In genomic region chr1:30052178-30052577, GRCh38 we compare ENCODE assay signal across 21 cellular contexts.
DNase-seq lines count a peak whose midpoint lies in the region; ATAC-seq, FAIRE-seq and TF ChIP-seq lines count a peak whose summit lies in the region.
"Had no signal": no experiment of that assay in that cellular context is flagged by ENCODE, and none has a peak within 500 bp of the region (broad histone marks: within the 10 kb centered on the region; RNA-seq: fewer than 3 reads in every experiment).

No MANE protein-coding gene starts in this region.

- H2BK20ac ChIP-seq in H9 (ENCODE audit: low read depth, low read length, poor library complexity, severe bottlenecking): no peak overlapping the region

- no peak for TF ChIP-seq POLR2A in K562 (conservative IDR thresholded peaks at IDR 0.05)
- TF ChIP-seq POLR2A in GM12891 (IDR thresholded peaks at IDR 0.05; ENCODE audit: low read depth, low read length): no peak

- no peaks in the 10 kb centered on the region for H3K9me1 ChIP-seq in K562 (ENCODE audit: control insufficient read depth, insufficient read depth, low read length)

- H4K8ac ChIP-seq in H9 (replicated peaks; ENCODE audit: insufficient read length, low read depth, low read length): no peak overlapping the region

- H3K4ac ChIP-seq in H9 (ENCODE audit: low read depth, low read length): no peak overlapping the region

- H3K36me3 ChIP-seq in K562 (ENCODE audit: control insufficient read depth, insufficient read depth, low read length): no peaks in the 10 kb centered on the region

- CTCF ChIA-PET in K562 (lab: Yijun Ruan, JAX; ENCODE audit: low intra/inter-chr PET ratio): interaction anchor here (0.6 to 1.8 kb wide), 2 partner anchors 60 to 180 kb away, joined by 3 to 13 read pairs; no protein-coding TSS in a partner anchor

- H3K4me1 Mint-ChIP-seq in H9: peaks cover 27 to 33% of the 10 kb centered on the region in 2 experiments
- H3K4me1 Mint-ChIP-seq in T-helper 17 cell: peaks cover 7% of the 10 kb centered on the region
- H3K4me1 Mint-ChIP-seq: CD4-positive, alpha-beta memory T cell; IgD-negative memory B cell had no signal

- WGBS in H9 (ENCODE audit: extremely low coverage, insufficient read length, low lambda C conversion rate): no CpG with 5 or more reads among the region's 4 CpGs
- WGBS in K562 (ENCODE audit: insufficient coverage, low coverage, missing lambda C conversion rate): 0% methylated on average over 4 of the region's 4 CpGs

- H3K79me2 ChIP-seq in H9 (ENCODE audit: insufficient read depth, low read length) (no peaks in the 10 kb centered on the region), K562 (ENCODE audit: control insufficient read depth, insufficient read depth, low read length) (no peaks in the 10 kb centered on the region)

- intact Hi-C loops in K562 (cut with micrococcal nuclease): no loop called here

- H3K27me3 ChIP-seq in H9 (ENCODE audit: insufficient read depth, low read length) (no peaks in the 10 kb centered on the region), K562 (ENCODE audit: control insufficient read depth in 2 of 2, insufficient read depth in 2 of 2, low read length in 2 of 2) (peaks cover 0 to 14% of the 10 kb centered on the region in 2 experiments; a peak in 2 of 5 replicates)

- H3K9ac ChIP-seq in H9 (ENCODE audit: extremely low read depth, insufficient read length, low read length) (no peak overlapping the region), K562 (ENCODE audit: insufficient read depth in 1 of 2, low read depth in 2 of 2, low read length in 2 of 2) (no peak overlapping the region)

- ATAC-seq in K562: peak; percentile 53; the same call in 2 of the 3 replicates
- no peak for ATAC-seq in T-helper 17 cell
- ATAC-seq in GM19351 (IDR thresholded peaks at IDR 0.05; ENCODE audit: unreplicated experiment): no peak
- ATAC-seq: A549, GM23338 had no signal

- BruUV-seq in K562 (replicated peaks; lab: Mats Ljungman, UMichigan): no TSS peak

- no peak overlapping the region for H2BK120ac ChIP-seq in H9 (ENCODE audit: low read depth, low read length, poor library complexity, severe bottlenecking)

- H2BK15ac ChIP-seq in H9 (ENCODE audit: low read depth, low read length): no peak overlapping the region

- no peak overlapping the region for H2BK5ac ChIP-seq in H9 (ENCODE audit: insufficient read length, low read length)

- H3T11ph ChIP-seq in H9 (ENCODE audit: low read length): no peak overlapping the region

- H3K23me2 ChIP-seq in H9 (ENCODE audit: insufficient read length, low read depth, low read length, poor library complexity, severe bottlenecking): no peaks in the 10 kb centered on the region

- H3K4me1 ChIP-seq in H9 (ENCODE audit: insufficient read depth, low read length) (peaks cover 5% of the 10 kb centered on the region; the same call in 1 of the 2 replicates), K562 (replicated peaks in 1 of 2; ENCODE audit: control insufficient read depth in 2 of 2, insufficient read depth in 2 of 2, low read length in 2 of 2) (no peaks in the 10 kb centered on the region)
- H3K4me1 ChIP-seq: A549 had no signal

- H3K4me3 ChIP-seq in K562: no peak overlapping the region
- H3K4me3 ChIP-seq: A549, GM23338, PC-9 had no signal

- no peak overlapping the region for H4K5ac ChIP-seq in H9 (ENCODE audit: insufficient read length, low read depth, low read length)

- H3K36me3 Mint-ChIP-seq in H9 (ENCODE audit: insufficient read depth in 1 of 3, low read depth in 3 of 3): no peaks in the 10 kb centered on the region
- H3K36me3 Mint-ChIP-seq in T-helper 17 cell (ENCODE audit: low read depth): no peaks in the 10 kb centered on the region
- H3K36me3 Mint-ChIP-seq: CD4-positive, alpha-beta memory T cell; IgD-negative memory B cell had no signal

- POLR2A ChIA-PET in K562 (lab: Yijun Ruan, JAX): no interaction called here

- no peak overlapping the region for H3K56ac ChIP-seq in H9 (ENCODE audit: insufficient read length, low read depth, low read length)

- H2AFZ ChIP-seq in H9 (ENCODE audit: low read length) (no peak overlapping the region), K562 (ENCODE audit: low read depth, low read length) (no peak overlapping the region)
- H2AFZ ChIP-seq: GM23338, PC-9 had no signal

- peak in 1 of 2 experiments; percentile 37; a peak in 2 of 4 replicates for TF ChIP-seq RAD21 in K562 (CRISPR knock-in tag; conservative IDR thresholded peaks at IDR 0.05 in 1 of 2, IDR thresholded peaks at IDR 0.05 in 1 of 2)

- no peak for TF ChIP-seq EP300 in K562 (IDR thresholded peaks at IDR 0.05; ENCODE audit: low read length)

- no peak overlapping the region for H3K23ac ChIP-seq in H9 (ENCODE audit: insufficient read length, low read depth, low read length)

- in situ Hi-C loops in K562 (cut with MboI): no loop called here

- H4K20me1 ChIP-seq in H9 (ENCODE audit: control insufficient read depth, insufficient read depth, insufficient read length) (no peaks in the 10 kb centered on the region), K562 (replicated peaks; ENCODE audit: control insufficient read depth, insufficient read depth, low read length) (0 out of 2 replicates have a peak, but pooled peaks cover 3% of the 10 kb centered on the region)

- H3K9me3 Mint-ChIP-seq in H9: no peaks in the 10 kb centered on the region
- H3K9me3 Mint-ChIP-seq: GM23338, HFFc6 had no signal

- TF ChIP-seq CTCF in H9 (conservative IDR thresholded peaks at IDR 0.05): peak; percentile 25; the same call in 1 of the 3 replicates
- TF ChIP-seq CTCF in K562 (IDR thresholded peaks at IDR 0.05 in 2 of 3, conservative IDR thresholded peaks at IDR 0.05 in 1 of 3; ENCODE audit: insufficient read depth in 2 of 3, low read depth in 1 of 3, low read length in 3 of 3): peak; percentile 14 to 41 (median 36); a peak in 3 of 6 replicates

- no peak overlapping the region for H3K18ac ChIP-seq in H9 (ENCODE audit: insufficient read length, low read depth, low read length)

- H3K4me2 ChIP-seq in H9 (ENCODE audit: insufficient read depth, insufficient read length, low read length) (no peak overlapping the region), K562 (ENCODE audit: insufficient read depth, low read length) (no peak overlapping the region)
- H3K4me2 ChIP-seq: A549, GM23338, PC-9 had no signal

- DNase-seq in H9 (no peak), HT-29 (ENCODE audit: low spot score) (peak; percentile 7), K562 (ENCODE audit: extremely low read depth in 1 of 4, low spot score in 3 of 4) (peak in 1 of 4 experiments; percentile 11), iPS-NIHi7 (ENCODE audit: extremely low spot score) (peak; percentile 37), T-helper 17 cell (no peak), GM12891 (ENCODE audit: insufficient read length, low spot score) (no peak)
- DNase-seq: CD4-positive, alpha-beta memory T cell; GF-D8; HFFc6; NCI-H1092 treated with DMSO at 0.1 percent for 48 hours; NCI-H146; NCI-H2081; NCI-H774; PC-9; SIG-M5 had no signal

- FAIRE-seq in K562 (lab: Jason Lieb, UNC) (no peak), GM12891 (lab: Jason Lieb, UNC) (no peak)
- FAIRE-seq: A549, HTR-8/SVneo had no signal

- H3K14ac ChIP-seq in H9 (ENCODE audit: insufficient read depth, low read length): no peak overlapping the region

- no peaks in the 10 kb centered on the region for H3K79me1 ChIP-seq in H9 (ENCODE audit: insufficient read depth, low read depth, low read length, poor library complexity, severe bottlenecking)

- H3K4me3 Mint-ChIP-seq in H9 (no peak overlapping the region), T-helper 17 cell (no peak overlapping the region)
- H3K4me3 Mint-ChIP-seq: CD4-positive, alpha-beta memory T cell; GM23338; HFFc6; IgD-negative memory B cell had no signal

- no peaks in the 10 kb centered on the region for H3K27me3 Mint-ChIP-seq in H9 (ENCODE audit: low read depth)
- H3K27me3 Mint-ChIP-seq in T-helper 17 cell: peaks cover 87% of the 10 kb centered on the region

- H2BK12ac ChIP-seq in H9 (ENCODE audit: insufficient read length, low read depth, low read length): no peak overlapping the region

- H3K9me3 ChIP-seq in H9 (ENCODE audit: control insufficient read depth, low read depth, low read length) (no peaks in the 10 kb centered on the region), K562 (replicated peaks; ENCODE audit: control insufficient read depth, insufficient read depth, low read depth, low read length) (no peaks in the 10 kb centered on the region), T-helper 17 cell (ENCODE audit: control insufficient read depth, low read length, poor library complexity, severe bottlenecking) (no peaks in the 10 kb centered on the region)
- H3K9me3 ChIP-seq: A549 had no signal

- H4K91ac ChIP-seq in H9 (ENCODE audit: insufficient read length, low read depth, low read length): no peak overlapping the region

- no peak overlapping the region for H3K27ac Mint-ChIP-seq in H9
- no peak overlapping the region for H3K27ac Mint-ChIP-seq in T-helper 17 cell
- H3K27ac Mint-ChIP-seq: CD4-positive, alpha-beta memory T cell; GM23338; HFFc6 had no signal

- H3K27ac ChIP-seq in H9 (ENCODE audit: insufficient read length, low read depth, low read length): no peak overlapping the region
- H3K27ac ChIP-seq in K562 (ENCODE audit: extremely low read depth, low read depth, low read length): no peak overlapping the region
- H3K27ac ChIP-seq: A549, PC-9, RWPE1 had no signal

- H2AK5ac ChIP-seq in H9 (ENCODE audit: insufficient read length, low read length): no peak overlapping the region

TF ChIP-seq in K562, 482 proteins besides CTCF, POLR2A, EP300 and RAD21:
- TF ChIP-seq CREBBP (IDR thresholded peaks at IDR 0.05; ENCODE audit: low read depth, low read length) (no peak), NFE2 (IDR thresholded peaks at IDR 0.05; ENCODE audit: low read depth) (peak; percentile 29; the same call in 1 of the 2 replicates)

TF ChIP-seq in GM12891, 5 proteins besides CTCF, POLR2A, EP300 and RAD21:
- TF ChIP-seq SPI1 (IDR thresholded peaks at IDR 0.05; ENCODE audit: low read depth, low read length): no peak
- TF ChIP-seq PAX5 (IDR thresholded peaks at IDR 0.05; ENCODE audit: insufficient read depth, low read length, severe bottlenecking): no peak
- TF ChIP-seq TAF1 (IDR thresholded peaks at IDR 0.05; ENCODE audit: low read depth, low read length): no peak
- no peak for TF ChIP-seq POLR2AphosphoS5 (IDR thresholded peaks at IDR 0.05; ENCODE audit: low read depth, low read length)
- TF ChIP-seq POU2F2 (IDR thresholded peaks at IDR 0.05; ENCODE audit: low read depth, low read length): no peak

Comparison
In these comparisons a context has a peak if more than half of its experiments do, and no peak if none do; other contexts are left out.
1. DNase-seq: peak in HT-29 (single experiment) and iPS-NIHi7 (single experiment); none in H9 (single experiment), T-helper 17 cell (0 of 3) and GM12891 (single experiment).